In genomic region chr2:200888719-200889625, GRCh38 we compare ENCODE assay signal across 1 cellular context.
A peak's percentile ranks its signal among the peaks of the same experiment; 100 is the strongest.
TF ChIP-seq lines count a peak whose summit lies in the region.

TSS of gene NIF3L1 (plus strand) at chr2:200889371. CDS start at chr2:200891944, 2,573 bp downstream.
TSS of gene PPIL3 (minus strand) at chr2:200889077. CDS start at chr2:200887615, 1,462 bp downstream.

TF ChIP-seq in HepG2, 621 proteins besides CTCF, POLR2A, EP300 and RAD21 (continued from another document and continues in another):
- TF ChIP-seq CEBPZ (IDR thresholded peaks at IDR 0.05; ENCODE audit: low read length), result no peak
- TF ChIP-seq ZSCAN12 (CRISPR knock-in tag; IDR thresholded peaks at IDR 0.05), result peak; percentile 59; the same call in 1 of the 2 replicates
- TF ChIP-seq ZNF879 (CRISPR knock-in tag; IDR thresholded peaks at IDR 0.05), result no peak; the same call in 1 of the 2 replicates
- peak; percentile 17; the same call in 1 of the 2 replicates for TF ChIP-seq MEIS1 (CRISPR knock-in tag; IDR thresholded peaks at IDR 0.05; ENCODE audit: borderline replicate concordance)
- TF ChIP-seq HOMEZ (CRISPR knock-in tag; IDR thresholded peaks at IDR 0.05; ENCODE audit: low read depth), result peak; percentile 17; the same call in 1 of the 2 replicates
- peak; percentile 65 for TF ChIP-seq HINFP (CRISPR knock-in tag; IDR thresholded peaks at IDR 0.05; ENCODE audit: low read depth)
- no peak for TF ChIP-seq KAT2B (IDR thresholded peaks at IDR 0.05; ENCODE audit: borderline replicate concordance, low read depth, low read length)
- TF ChIP-seq ZNF513 (CRISPR knock-in tag; conservative IDR thresholded peaks at IDR 0.05), result no peak
- TF ChIP-seq ZNF780A (CRISPR knock-in tag; IDR thresholded peaks at IDR 0.05), result peak; percentile 89; the same call in 1 of the 2 replicates
- TF ChIP-seq CREB3 (CRISPR knock-in tag; IDR thresholded peaks at IDR 0.05), result no peak; the same call in 1 of the 2 replicates
- no peak for TF ChIP-seq HNRNPL (IDR thresholded peaks at IDR 0.05; ENCODE audit: low read depth, low read length)
- peak; percentile 81 for TF ChIP-seq NFKB2 (CRISPR knock-in tag; IDR thresholded peaks at IDR 0.05; ENCODE audit: borderline replicate concordance)
- peak; percentile 94 for TF ChIP-seq ATF2 (CRISPR knock-in tag; IDR thresholded peaks at IDR 0.05)
- no peak; the same call in 1 of the 2 replicates for TF ChIP-seq JUNB (CRISPR knock-in tag; IDR thresholded peaks at IDR 0.05; ENCODE audit: borderline replicate concordance)
- TF ChIP-seq FOSL2 (CRISPR knock-in tag; IDR thresholded peaks at IDR 0.05), result peak; percentile 71
- peak; percentile 41; the same call in 1 of the 2 replicates for TF ChIP-seq ZNF772 (CRISPR knock-in tag; IDR thresholded peaks at IDR 0.05)
- no peak for TF ChIP-seq NONO (IDR thresholded peaks at IDR 0.05)
- TF ChIP-seq NONO (CRISPR knock-in tag; conservative IDR thresholded peaks at IDR 0.05), result peak; percentile 82
- TF ChIP-seq ZNF503 (CRISPR knock-in tag; IDR thresholded peaks at IDR 0.05), result 0 out of 2 replicates have a peak, but pooled peaks have one; percentile 36
- TF ChIP-seq MBNL3 (CRISPR knock-in tag; conservative IDR thresholded peaks at IDR 0.05), result no peak
- 0 out of 2 replicates have a peak, but pooled peaks have one; percentile 28 for TF ChIP-seq RNF219 (CRISPR knock-in tag; IDR thresholded peaks at IDR 0.05)
- TF ChIP-seq ZNF792 (CRISPR knock-in tag; IDR thresholded peaks at IDR 0.05), result peak; percentile 93
- no peak for TF ChIP-seq SOX13 (IDR thresholded peaks at IDR 0.05)
- TF ChIP-seq SOX13 (CRISPR knock-in tag; conservative IDR thresholded peaks at IDR 0.05 in 1 of 2, IDR thresholded peaks at IDR 0.05 in 1 of 2), result peak in 1 of 2 experiments; percentile 69; a peak in 2 of 4 replicates
- TF ChIP-seq ZFP90 (CRISPR knock-in tag; IDR thresholded peaks at IDR 0.05; ENCODE audit: borderline replicate concordance), result peak; percentile 60
- no peak for TF ChIP-seq ZNF510 (CRISPR knock-in tag; IDR thresholded peaks at IDR 0.05; ENCODE audit: low read depth)
- TF ChIP-seq ZNF816 (CRISPR knock-in tag; IDR thresholded peaks at IDR 0.05; ENCODE audit: borderline replicate concordance), result no peak
- TF ChIP-seq ZNF720 (CRISPR knock-in tag; IDR thresholded peaks at IDR 0.05), result no peak
- peak; percentile 74 for TF ChIP-seq PPARG (CRISPR knock-in tag; conservative IDR thresholded peaks at IDR 0.05)
- no peak for TF ChIP-seq PAX8 (CRISPR knock-in tag; IDR thresholded peaks at IDR 0.05; ENCODE audit: borderline replicate concordance)
- TF ChIP-seq TIGD3 (CRISPR knock-in tag; IDR thresholded peaks at IDR 0.05; ENCODE audit: borderline replicate concordance), result 0 out of 2 replicates have a peak, but pooled peaks have one; percentile 14
- no peak for TF ChIP-seq ZNF30 (CRISPR knock-in tag; IDR thresholded peaks at IDR 0.05)
- no peak for TF ChIP-seq RFX3 (CRISPR knock-in tag; IDR thresholded peaks at IDR 0.05)
- TF ChIP-seq ZFAT (CRISPR knock-in tag; conservative IDR thresholded peaks at IDR 0.05), result peak; percentile 95
- peak; percentile 71; the same call in 1 of the 2 replicates for TF ChIP-seq ZNF142 (CRISPR knock-in tag; IDR thresholded peaks at IDR 0.05)
